11 cellular contexts compared by ENCODE assay signal in the genomic region with DNA sequence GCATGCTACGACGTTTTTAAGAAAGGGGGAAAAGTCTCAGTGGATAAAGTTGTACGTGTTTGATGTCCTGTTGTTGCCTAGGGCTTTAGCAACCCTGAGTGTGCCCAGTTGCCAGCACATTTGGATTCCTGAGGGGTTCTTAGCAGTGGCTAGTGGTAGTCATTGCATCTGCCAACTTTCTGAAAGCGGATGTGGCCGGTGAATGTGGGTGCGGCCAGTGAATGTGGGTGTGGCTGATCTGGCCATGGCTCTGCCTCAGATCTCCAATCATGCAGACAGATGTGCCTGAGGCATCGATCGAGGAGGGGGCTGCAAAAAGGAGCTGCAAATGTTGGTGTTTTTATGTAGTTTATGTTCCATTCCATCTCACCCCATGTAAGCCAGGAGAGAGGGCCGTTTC. TPM values are rescaled to one million over a fixed set of nuclear protein-coding genes. Genes with fewer than 3 reads are reported as not detected.
DNase-seq lines count a peak whose midpoint lies in the region; ATAC-seq and TF ChIP-seq lines count a peak whose summit lies in the region.
"Had no signal": no experiment of that assay in that cellular context is flagged by ENCODE, and none has a peak within 500 bp of the region (broad histone marks: within the 10 kb centered on the region; RNA-seq: fewer than 3 reads in every experiment).

No MANE protein-coding gene starts in this region.

- DNase-seq in ELF-1 (ENCODE audit: low read depth, low spot score) (peak; percentile 77), NCI-H69 (lab: John Stamatoyannopoulos, UW) (peak; percentile 78), activated T-cell treated with anti-CD3 and anti-CD28 coated beads for 4 hours (no peak)
- no peak for DNase-seq in activated CD4-positive, alpha-beta T cell treated with anti-CD3 and anti-CD28 coated beads, Interleukin-2, amount 10 ng/mL, durations not matched to agents 24 days and 14 days
- DNase-seq: cortex of kidney, DND-41, kidney had no signal

- peaks cover 2% of the 10 kb centered on the region for H3K9me3 Mint-ChIP-seq in nephron
- no peaks in the 10 kb centered on the region for H3K9me3 Mint-ChIP-seq in activated CD4-positive, alpha-beta T cell treated with anti-CD3 and anti-CD28 coated beads, Interleukin-2, amount 10 ng/mL, durations not matched to agents 24 days and 14 days

- H3K27me3 Mint-ChIP-seq in nephron (ENCODE audit: low read depth), result no peaks in the 10 kb centered on the region
- no peaks in the 10 kb centered on the region for H3K27me3 Mint-ChIP-seq in activated CD4-positive, alpha-beta T cell treated with anti-CD3 and anti-CD28 coated beads, Interleukin-2, amount 10 ng/mL, durations not matched to agents 24 days and 14 days

- H3K27me3 ChIP-seq in duodenal mucosa (ENCODE audit: control insufficient read depth in 1 of 2, insufficient read depth in 2 of 2, low read length in 2 of 2), result no peaks in the 10 kb centered on the region

- peak overlapping the region; percentile 21 to 59 (median 34) for H3K27ac Mint-ChIP-seq in nephron
- H3K27ac Mint-ChIP-seq in activated CD4-positive, alpha-beta T cell treated with anti-CD3 and anti-CD28 coated beads, Interleukin-2, amount 10 ng/mL, durations not matched to agents 24 days and 14 days, result no peak overlapping the region

- H3K27ac ChIP-seq in duodenal mucosa (ENCODE audit: low read depth, low read length), result peak overlapping the region; percentile 44

- H3K9ac ChIP-seq in duodenal mucosa (ENCODE audit: low read depth in 1 of 2, low read length in 2 of 2), result peak overlapping the region; percentile 9

- peak overlapping the region; percentile 28 to 56 for H3K4me3 ChIP-seq in duodenal mucosa (ENCODE audit: low read depth in 1 of 2, low read length in 2 of 2)

- H3K4me1 ChIP-seq in duodenal mucosa (ENCODE audit: control insufficient read depth in 1 of 2, insufficient read depth in 2 of 2, low read length in 2 of 2), result peaks cover 14 to 24% of the 10 kb centered on the region in 2 donors

- no peaks in the 10 kb centered on the region for H3K36me3 Mint-ChIP-seq in nephron (ENCODE audit: low read depth)
- no peaks in the 10 kb centered on the region for H3K36me3 Mint-ChIP-seq in activated CD4-positive, alpha-beta T cell treated with anti-CD3 and anti-CD28 coated beads, Interleukin-2, amount 10 ng/mL, durations not matched to agents 24 days and 14 days (ENCODE audit: low read depth)

- no peak for TF ChIP-seq CTCF in nephron (IDR thresholded peaks at IDR 0.05; ENCODE audit: unreplicated experiment in 3 of 3)

- no peak for ATAC-seq in HG02759 (IDR thresholded peaks at IDR 0.05; ENCODE audit: unreplicated experiment)
- ATAC-seq in GM18519 (IDR thresholded peaks at IDR 0.05; ENCODE audit: low FRiP score, unreplicated experiment), result no peak

- intact Hi-C loops in activated CD4-positive, alpha-beta T cell treated with anti-CD3 and anti-CD28 coated beads, Interleukin-2, amount 10 ng/mL, durations not matched to agents 24 days and 14 days (cut with micrococcal nuclease), result no loop called here

- no peak overlapping the region for H3K4me3 Mint-ChIP-seq in nephron
- no peak overlapping the region for H3K4me3 Mint-ChIP-seq in activated CD4-positive, alpha-beta T cell treated with anti-CD3 and anti-CD28 coated beads, Interleukin-2, amount 10 ng/mL, durations not matched to agents 24 days and 14 days

- H3K4me1 Mint-ChIP-seq in nephron, result peaks cover 23% of the 10 kb centered on the region
- no peaks in the 10 kb centered on the region for H3K4me1 Mint-ChIP-seq in activated CD4-positive, alpha-beta T cell treated with anti-CD3 and anti-CD28 coated beads, Interleukin-2, amount 10 ng/mL, durations not matched to agents 24 days and 14 days

- H3K9me3 ChIP-seq in duodenal mucosa (ENCODE audit: control insufficient read depth in 1 of 2, low read length in 2 of 2), result no peaks in the 10 kb centered on the region

- no peaks in the 10 kb centered on the region for H3K36me3 ChIP-seq in duodenal mucosa (ENCODE audit: control insufficient read depth in 1 of 2, insufficient read depth in 2 of 2, low read length in 2 of 2)

RNA-seq across cellular contexts. Expression of gene FAT1, which starts 41.5 kb away (rescaled TPM):
- 0.07 and 0.28 TPM in 2 replicates for total RNA-seq in activated CD4-positive, alpha-beta T cell treated with anti-CD3 and anti-CD28 coated beads, Interleukin-2, amount 10 ng/mL, durations not matched to agents 24 days and 14 days

Comparison
In these comparisons a context has a peak if more than half of its experiments do, and no peak if none do; other contexts are left out.
1. DNase-seq: peak in ELF-1 (single experiment) and NCI-H69 (single experiment); none in activated CD4-positive, alpha-beta T cell treated with anti-CD3 and anti-CD28 coated beads, Interleukin-2, amount 10 ng/mL, durations not matched to agents 24 days and 14 days (single experiment) and activated T-cell treated with anti-CD3 and anti-CD28 coated beads for 4 hours (single experiment).